Comparison of ENCODE assay signal across 19 cellular contexts in the genomic region with DNA sequence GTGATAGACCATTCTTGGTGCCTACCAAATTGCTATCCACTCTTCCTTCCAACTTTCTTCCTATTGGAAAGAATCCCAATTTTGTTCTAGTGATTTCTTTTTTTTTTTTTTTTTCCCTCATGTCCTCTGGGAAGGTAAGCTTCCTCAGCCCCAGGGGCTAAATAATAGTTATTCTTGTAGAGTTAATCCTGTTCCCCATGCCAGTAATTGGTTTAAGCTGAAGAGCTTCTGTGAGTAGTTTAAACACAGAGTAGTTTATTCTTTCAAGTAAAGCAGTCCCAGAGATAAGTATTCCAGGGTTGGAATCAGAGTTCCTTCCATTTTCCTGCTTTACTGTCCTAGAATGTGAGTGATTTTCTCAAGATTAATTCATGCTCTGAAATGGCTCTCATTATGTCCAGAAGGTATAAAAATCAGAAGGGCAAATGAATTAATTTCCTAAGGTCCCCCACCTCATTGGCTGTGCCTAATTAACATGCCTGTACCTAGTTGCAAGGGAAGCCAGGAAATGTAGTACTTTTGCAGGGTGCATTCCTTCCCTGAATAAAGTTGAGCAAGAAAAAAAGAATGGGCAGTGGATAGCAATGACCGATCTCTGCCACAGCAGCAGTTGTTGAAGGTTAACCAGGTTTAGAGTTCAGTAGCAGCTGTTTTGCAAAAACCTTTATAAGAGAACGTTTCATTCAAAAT.
DNase-seq lines count a peak whose midpoint lies in the region; ATAC-seq, FAIRE-seq and TF ChIP-seq lines count a peak whose summit lies in the region.
"Had no signal": no experiment of that assay in that cellular context is flagged by ENCODE, and none has a peak within 500 bp of the region (broad histone marks: within the 10 kb centered on the region; RNA-seq: fewer than 3 reads in every experiment).

No MANE protein-coding gene starts in this region.

- H3K9me3 ChIP-seq in HUES48 (ENCODE audit: control insufficient read depth, insufficient read depth, low read length) (peaks cover 8% of the 10 kb centered on the region; the same call in 1 of the 2 replicates), keratinocyte (ENCODE audit: control insufficient read depth, low read depth, low read length) (no peaks in the 10 kb centered on the region), osteoblast (ENCODE audit: low read depth, low read length) (no peaks in the 10 kb centered on the region), thyroid gland (no peaks in the 10 kb centered on the region)

- no peaks in the 10 kb centered on the region for H3K9me1 ChIP-seq in keratinocyte (ENCODE audit: control insufficient read depth, extremely low read depth, insufficient read depth, low read length)

- H3K9ac ChIP-seq in HUES48 (ENCODE audit: low read depth, low read length) (no peak overlapping the region), keratinocyte (ENCODE audit: control insufficient read depth, extremely low read depth, insufficient read depth, low read length) (no peak overlapping the region)

- intact Hi-C loops in thyroid gland (cut with DNase I) = no loop called here

- H3K4me2 ChIP-seq in keratinocyte (ENCODE audit: control insufficient read depth, extremely low read depth, insufficient read depth, low read depth, low read length) = no peak overlapping the region
- H3K4me2 ChIP-seq in osteoblast (ENCODE audit: insufficient read depth, low read length) = peak overlapping the region; percentile 6

- dilution Hi-C loops in keratinocyte (cut with MboI; ENCODE audit: extremely low pct_ligation_motif_present, low sequenced_read_pairs) = no loop called here

- H3K27me3 ChIP-seq in HUES48 (ENCODE audit: control insufficient read depth, insufficient read depth, low read length) (no peaks in the 10 kb centered on the region), keratinocyte (ENCODE audit: control insufficient read depth, extremely low read depth, insufficient read depth, low read length) (no peaks in the 10 kb centered on the region), osteoblast (ENCODE audit: insufficient read depth, low read length) (no peaks in the 10 kb centered on the region), thyroid gland (no peaks in the 10 kb centered on the region)
- H3K27me3 ChIP-seq: MG63, stomach, upper lobe of left lung had no signal

- no peak for TF ChIP-seq CTCF in keratinocyte (optimal IDR thresholded peaks at IDR 0.05 in 1 of 3, IDR thresholded peaks at IDR 0.05 in 1 of 3, conservative IDR thresholded peaks at IDR 0.05 in 1 of 3; ENCODE audit: extremely low read depth in 1 of 3, insufficient read depth in 2 of 3, low read length in 3 of 3)
- TF ChIP-seq CTCF in osteoblast (IDR thresholded peaks at IDR 0.05; ENCODE audit: extremely low read depth, low read depth, low read length) = no peak
- no peak for TF ChIP-seq CTCF in thyroid gland (IDR thresholded peaks at IDR 0.05)

- H3K4me1 ChIP-seq in HUES48 (ENCODE audit: control insufficient read depth, insufficient read depth, low read length) = peaks cover 24% of the 10 kb centered on the region
- H3K4me1 ChIP-seq in keratinocyte (ENCODE audit: control insufficient read depth, extremely low read depth, insufficient read depth, low read length) = peaks cover 5% of the 10 kb centered on the region
- peaks cover 17% of the 10 kb centered on the region for H3K4me1 ChIP-seq in osteoblast (ENCODE audit: insufficient read depth, low read length)
- H3K4me1 ChIP-seq in thyroid gland = peaks cover 9 to 26% of the 10 kb centered on the region in 2 donors

- H2AFZ ChIP-seq in keratinocyte (ENCODE audit: control insufficient read depth, low read length) = no peak overlapping the region
- no peak overlapping the region for H2AFZ ChIP-seq in osteoblast (ENCODE audit: low read length)

- ATAC-seq in HG03108 (IDR thresholded peaks at IDR 0.05; ENCODE audit: unreplicated experiment) (no peak), GM18873 (IDR thresholded peaks at IDR 0.05; ENCODE audit: low FRiP score, unreplicated experiment) (no peak)

- WGBS in thyroid gland, 2 donors = 54 to 62% methylated on average over 2 of the region's 2 CpGs

- H4K20me1 ChIP-seq in keratinocyte (ENCODE audit: control insufficient read depth, extremely low read depth, insufficient read depth, low read length) (no peaks in the 10 kb centered on the region), osteoblast (ENCODE audit: insufficient read depth, low read length) (no peaks in the 10 kb centered on the region)

- FAIRE-seq in keratinocyte (lab: Jason Lieb, UNC) = peak; percentile 9

- H3K4me3 ChIP-seq in HUES48 (ENCODE audit: low read depth, low read length) (no peak overlapping the region), keratinocyte (ENCODE audit: control insufficient read depth in 2 of 3, extremely low read depth in 1 of 3, insufficient read depth in 2 of 3, low read depth in 1 of 3, low read length in 3 of 3) (no peak overlapping the region), osteoblast (ENCODE audit: insufficient read depth, low read length) (no peak overlapping the region), thyroid gland (replicated peaks in 1 of 3) (no peak overlapping the region)
- H3K4me3 ChIP-seq: MG63, stomach, upper lobe of left lung had no signal

- H3K79me2 ChIP-seq in keratinocyte (ENCODE audit: control insufficient read depth, insufficient read depth, low read length) (peaks cover 56% of the 10 kb centered on the region), osteoblast (ENCODE audit: insufficient read depth, low read length) (no peaks in the 10 kb centered on the region)

- peak overlapping the region; percentile 48 for H3K27ac ChIP-seq in HUES48 (ENCODE audit: low read depth, low read length)
- no peak overlapping the region for H3K27ac ChIP-seq in keratinocyte (ENCODE audit: control insufficient read depth, insufficient read depth, low read length)
- H3K27ac ChIP-seq in osteoblast (ENCODE audit: low read depth, low read length) = no peak overlapping the region
- no peak overlapping the region for H3K27ac ChIP-seq in thyroid gland
- H3K27ac ChIP-seq: upper lobe of left lung had no signal

- no peak for TF ChIP-seq POLR2A in thyroid gland (IDR thresholded peaks at IDR 0.05)

- H3K36me3 ChIP-seq in HUES48 (ENCODE audit: control insufficient read depth, insufficient read depth, low read length) = peaks cover 3% of the 10 kb centered on the region; the same call in 1 of the 2 replicates
- no peaks in the 10 kb centered on the region for H3K36me3 ChIP-seq in keratinocyte (ENCODE audit: control insufficient read depth in 2 of 2, extremely low read depth in 1 of 2, insufficient read depth in 2 of 2, low read length in 2 of 2)
- no peaks in the 10 kb centered on the region for H3K36me3 ChIP-seq in osteoblast (ENCODE audit: insufficient read depth, low read length)
- no peaks in the 10 kb centered on the region for H3K36me3 ChIP-seq in thyroid gland
- H3K36me3 ChIP-seq: MG63, upper lobe of left lung had no signal

- peak; percentile 87 for DNase-seq in NCI-H82 treated with DMSO at 0.1 percent for 48 hours (lab: John Stamatoyannopoulos, UW; ENCODE audit: unreplicated experiment)
- DNase-seq in keratinocyte (ENCODE audit: low read depth, low spot score) = no peak
- DNase-seq in osteoblast (ENCODE audit: insufficient read length, low spot score, missing footprints) = no peak
- DNase-seq in thyroid gland = no peak
- DNase-seq: activated CD4-positive, alpha-beta T cell treated with anti-CD3 and anti-CD28 coated beads, Interleukin-2, amount 10 ng/mL, durations not matched to agents 24 days and 14 days; activated CD8-positive, alpha-beta memory T cell treated with anti-CD3 and anti-CD28 coated beads, Interleukin-2, amount 50 U/mL, for 4 hours; AML-193; CD8-positive, alpha-beta memory T cell; DND-41; islet precursor cell; MG63; NCI-H1436; NCI-H774; SIG-M5; stomach; upper lobe of left lung had no signal
